ENCODE assay signal across 8 cellular contexts in the genomic region with DNA sequence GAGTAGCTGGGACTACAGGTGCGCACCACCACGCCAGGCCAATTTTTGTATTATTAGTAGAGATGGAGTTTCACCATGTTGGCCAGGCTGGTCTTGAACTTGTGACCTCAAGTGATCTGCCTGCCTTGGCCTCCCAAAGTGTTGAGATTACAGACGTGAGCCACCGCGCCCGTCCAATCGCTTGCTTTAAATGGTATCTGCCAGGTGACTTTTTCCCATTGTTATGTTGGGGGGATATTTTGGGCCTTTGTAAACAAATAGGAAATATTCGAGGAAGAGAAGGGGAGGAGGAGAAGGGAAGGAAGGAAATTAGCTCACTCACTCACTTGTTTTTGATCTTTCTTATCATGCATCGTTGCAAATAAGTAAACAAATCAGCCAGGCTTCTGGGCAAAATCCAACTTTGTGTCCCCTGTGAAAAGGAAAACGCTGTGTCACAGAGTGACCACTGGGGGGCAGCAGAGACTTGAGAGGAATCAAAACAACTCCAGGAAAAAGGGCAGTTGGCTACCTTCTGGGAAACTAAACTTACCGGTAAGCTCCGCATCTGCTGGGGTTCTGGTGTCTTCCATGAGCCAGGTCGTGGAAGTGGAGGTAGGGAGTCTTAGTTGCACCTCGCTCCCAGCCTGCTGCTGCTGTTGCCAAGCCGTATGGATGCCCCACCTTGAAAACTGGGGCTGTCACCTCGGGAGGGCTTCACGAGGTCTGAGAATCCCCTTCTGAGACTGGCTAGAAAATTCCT. TPM values are rescaled to one million over a fixed set of nuclear protein-coding genes. Genes with fewer than 3 reads are reported as not detected.
DNase-seq lines count a peak whose midpoint lies in the region; ATAC-seq and TF ChIP-seq lines count a peak whose summit lies in the region.

No MANE protein-coding gene starts in this region.

- intact Hi-C loops in HCT116 (cut with micrococcal nuclease), result loop anchor here (1.0 kb wide), 3 partner anchors 35 to 138 kb away; no protein-coding TSS in a partner anchor

- peak; percentile 85 for TF ChIP-seq RAD21 in HCT116 (IDR thresholded peaks at IDR 0.05; ENCODE audit: low read depth)

- RAD21 ChIA-PET in HCT116 (lab: Charles Lee; ENCODE audit: low non-redundant PET in 1 of 2, low total read pairs in 2 of 2, uncharacterized antibody in 2 of 2, unreplicated experiment in 2 of 2), result interaction anchor here in 1 of 2 experiments (0.5 to 1.2 kb wide), 4 partner anchors 35 to 214 kb away, joined by 3 to 6 read pairs (median 3); no protein-coding TSS in a partner anchor

- H3K9me3 ChIP-seq in HCT116 (ENCODE audit: control insufficient read depth in 1 of 2, insufficient read depth in 1 of 2, low read depth in 1 of 2, low read length in 2 of 2), result no peaks in the 10 kb centered on the region

- DNase-seq in AG10803 (ENCODE audit: low read depth) (peak; percentile 78), HCT116 (ENCODE audit: low read depth, low spot score) (peak; percentile 60), NCI-H69 (lab: John Stamatoyannopoulos, UW) (peak; percentile 94), ecto neural progenitor cell (ENCODE audit: low spot score) (peak; percentile 80), medulla oblongata (ENCODE audit: extremely low spot score) (peak; percentile 88)
- peak; percentile 72 to 82 for DNase-seq in activated CD4-positive, alpha-beta T cell treated with anti-CD3 and anti-CD28 coated beads, Interleukin-2, amount 50 U/mL, for 48 hours
- peak; percentile 34 to 55 (median 43) for DNase-seq in stimulated activated CD4-positive, alpha-beta T cell treated with anti-CD3 and anti-CD28 coated beads, TNF-alpha, amount 100 ng/mL, for 4 hours (ENCODE audit: low read depth in 3 of 3)

- CTCF ChIA-PET in HCT116 (lab: Charles Lee), result interaction anchor here (0.6 to 2.2 kb wide), 9 partner anchors 8 to 945 kb away, joined by 3 to 15 read pairs (median 9); partner anchors contain the start of genes NRTN and RANBP3

- TF ChIP-seq CTCF in AG10803 (conservative IDR thresholded peaks at IDR 0.05; ENCODE audit: low read length) (peak; percentile 97), HCT116 (IDR thresholded peaks at IDR 0.05 in 2 of 3, conservative IDR thresholded peaks at IDR 0.05 in 1 of 3; ENCODE audit: borderline replicate concordance in 1 of 3, insufficient read depth in 1 of 3, low read depth in 2 of 3, low read length in 2 of 3) (peak; percentile 88 to 94 (median 93); a peak in 5 of 6 replicates)

- TF ChIP-seq POLR2A in HCT116 (IDR thresholded peaks at IDR 0.05; ENCODE audit: borderline replicate concordance, extremely low read depth, insufficient read depth, insufficient read length), result no peak

- H3K9me2 ChIP-seq in HCT116 (ENCODE audit: insufficient read depth), result no peaks in the 10 kb centered on the region

- H3K4me3 ChIP-seq in AG10803 (ENCODE audit: low read length), result peak overlapping the region; percentile 55
- no peak overlapping the region for H3K4me3 ChIP-seq in HCT116 (replicated peaks in 1 of 2; ENCODE audit: low read depth in 1 of 2, low read length in 2 of 2)

- peaks cover 0 to 19% of the 10 kb centered on the region in 2 experiments; a peak in 2 of 4 replicates for H3K4me1 ChIP-seq in HCT116 (ENCODE audit: control insufficient read depth in 1 of 2, insufficient read depth in 2 of 2, low read length in 2 of 2)

- H3K27ac ChIP-seq in HCT116 (ENCODE audit: low read depth, low read length), result no peak overlapping the region

- H3K27me3 ChIP-seq in HCT116 (ENCODE audit: insufficient read depth, low read length), result no peaks in the 10 kb centered on the region

- H3K36me3 ChIP-seq in HCT116 (ENCODE audit: control insufficient read depth in 1 of 2, insufficient read depth in 2 of 2, low read length in 2 of 2), result no peaks in the 10 kb centered on the region

- H3K79me2 ChIP-seq in HCT116 (ENCODE audit: insufficient read depth, low read length), result no peaks in the 10 kb centered on the region

- POLR2A ChIA-PET in HCT116 (lab: Charles Lee), result no interaction called here

- H4K20me1 ChIP-seq in HCT116 (ENCODE audit: insufficient read depth), result no peaks in the 10 kb centered on the region

- BruUV-seq in HCT116 (replicated peaks; lab: Mats Ljungman, UMichigan), result no TSS peak

- ATAC-seq in HCT116 (peak; percentile 61), GM21825 (IDR thresholded peaks at IDR 0.05; ENCODE audit: unreplicated experiment) (no peak)

- H3K9ac ChIP-seq in HCT116 (ENCODE audit: low read length), result no peak overlapping the region

- no peak overlapping the region for H2AFZ ChIP-seq in HCT116 (ENCODE audit: low read depth, low read length, poor library complexity, severe bottlenecking)

- H3K4me2 ChIP-seq in HCT116 (ENCODE audit: low read length), result peak overlapping the region; percentile 38

TF ChIP-seq in HCT116, 20 proteins besides CTCF, POLR2A, EP300 and RAD21:
- TF ChIP-seq TCF7L2 (IDR thresholded peaks at IDR 0.05; ENCODE audit: borderline replicate concordance, extremely low read depth, insufficient read depth, insufficient read length) (no peak), SIN3A (IDR thresholded peaks at IDR 0.05; ENCODE audit: low read depth) (no peak), JUND (IDR thresholded peaks at IDR 0.05) (no peak), EZH2phosphoT487 (IDR thresholded peaks at IDR 0.05; ENCODE audit: borderline replicate concordance) (no peak), YY1 (IDR thresholded peaks at IDR 0.05; ENCODE audit: extremely low read depth, insufficient replicate concordance, low read depth, low read length) (no peak), ZFX (IDR thresholded peaks at IDR 0.05) (no peak), CEBPB (IDR thresholded peaks at IDR 0.05; ENCODE audit: low read depth) (no peak), ZBTB33 (IDR thresholded peaks at IDR 0.05; ENCODE audit: extremely low read depth, insufficient replicate concordance, low read length) (no peak)
- TF ChIP-seq, protein P1, sequence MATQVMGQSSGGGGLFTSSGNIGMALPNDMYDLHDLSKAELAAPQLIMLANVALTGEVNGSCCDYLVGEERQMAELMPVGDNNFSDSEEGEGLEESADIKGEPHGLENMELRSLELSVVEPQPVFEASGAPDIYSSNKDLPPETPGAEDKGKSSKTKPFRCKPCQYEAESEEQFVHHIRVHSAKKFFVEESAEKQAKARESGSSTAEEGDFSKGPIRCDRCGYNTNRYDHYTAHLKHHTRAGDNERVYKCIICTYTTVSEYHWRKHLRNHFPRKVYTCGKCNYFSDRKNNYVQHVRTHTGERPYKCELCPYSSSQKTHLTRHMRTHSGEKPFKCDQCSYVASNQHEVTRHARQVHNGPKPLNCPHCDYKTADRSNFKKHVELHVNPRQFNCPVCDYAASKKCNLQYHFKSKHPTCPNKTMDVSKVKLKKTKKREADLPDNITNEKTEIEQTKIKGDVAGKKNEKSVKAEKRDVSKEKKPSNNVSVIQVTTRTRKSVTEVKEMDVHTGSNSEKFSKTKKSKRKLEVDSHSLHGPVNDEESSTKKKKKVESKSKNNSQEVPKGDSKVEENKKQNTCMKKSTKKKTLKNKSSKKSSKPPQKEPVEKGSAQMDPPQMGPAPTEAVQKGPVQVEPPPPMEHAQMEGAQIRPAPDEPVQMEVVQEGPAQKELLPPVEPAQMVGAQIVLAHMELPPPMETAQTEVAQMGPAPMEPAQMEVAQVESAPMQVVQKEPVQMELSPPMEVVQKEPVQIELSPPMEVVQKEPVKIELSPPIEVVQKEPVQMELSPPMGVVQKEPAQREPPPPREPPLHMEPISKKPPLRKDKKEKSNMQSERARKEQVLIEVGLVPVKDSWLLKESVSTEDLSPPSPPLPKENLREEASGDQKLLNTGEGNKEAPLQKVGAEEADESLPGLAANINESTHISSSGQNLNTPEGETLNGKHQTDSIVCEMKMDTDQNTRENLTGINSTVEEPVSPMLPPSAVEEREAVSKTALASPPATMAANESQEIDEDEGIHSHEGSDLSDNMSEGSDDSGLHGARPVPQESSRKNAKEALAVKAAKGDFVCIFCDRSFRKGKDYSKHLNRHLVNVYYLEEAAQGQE (IDR thresholded peaks at IDR 0.05; ENCODE audit: low read depth), result no peak
TF ChIP-seq in HCT116: peak in this region for 0.

RNA-seq across cellular contexts. Expression of gene RANBP3, which starts 9.3 kb away (rescaled TPM):
- 62.4 TPM for total RNA-seq in HCT116 (2021; ENCODE audit: unreplicated experiment)
- 54.7 and 77.9 TPM in 2 replicates for polyA plus RNA-seq in HCT116 (2012)

Comparison
In these comparisons a context has a peak if more than half of its experiments do, and no peak if none do; other contexts are left out.
1. DNase-seq: peak in every context shown above with its lines; median percentile 94 in NCI-H69; 88 in medulla oblongata; 80 in ecto neural progenitor cell; 78 in AG10803; 77 in activated CD4-positive, alpha-beta T cell treated with anti-CD3 and anti-CD28 coated beads, Interleukin-2, amount 50 U/mL, for 48 hours; 60 in HCT116; 43 in stimulated activated CD4-positive, alpha-beta T cell treated with anti-CD3 and anti-CD28 coated beads, TNF-alpha, amount 100 ng/mL, for 4 hours.